12 cellular contexts compared by ENCODE assay signal in genomic region chr17:1030684-1031557, GRCh38. TPM values are rescaled to one million over a fixed set of nuclear protein-coding genes. Genes with fewer than 3 reads are reported as not detected.
DNase-seq lines count a peak whose midpoint lies in the region; ATAC-seq and TF ChIP-seq lines count a peak whose summit lies in the region.
"Had no signal": no experiment of that assay in that cellular context is flagged by ENCODE, and none has a peak within 500 bp of the region (broad histone marks: within the 10 kb centered on the region; RNA-seq: fewer than 3 reads in every experiment).

No MANE protein-coding gene starts in this region.

- H3K27me3 ChIP-seq in Panc1 (ENCODE audit: control insufficient read depth, insufficient read depth, low read length) (no peaks in the 10 kb centered on the region), mucosa of stomach (ENCODE audit: control insufficient read depth, insufficient read depth, low read length) (no peaks in the 10 kb centered on the region), tibial artery (no peaks in the 10 kb centered on the region)

- H3K4me3 ChIP-seq in Panc1 (ENCODE audit: low read depth in 2 of 2, low read length in 2 of 2), result no peak overlapping the region
- no peak overlapping the region for H3K4me3 ChIP-seq in fibroblast of mammary gland (ENCODE audit: control insufficient read depth, low read depth, low read length)
- no peak overlapping the region for H3K4me3 ChIP-seq in mucosa of stomach (ENCODE audit: low read length)
- peak overlapping the region; percentile 65 to 70 for H3K4me3 ChIP-seq in tibial artery
- H3K4me3 ChIP-seq: cardiac muscle cell had no signal

- peaks cover 4% of the 10 kb centered on the region for H3K4me1 ChIP-seq in Panc1 (ENCODE audit: control insufficient read depth, insufficient read depth, low read length)
- peaks cover 11% of the 10 kb centered on the region for H3K4me1 ChIP-seq in mucosa of stomach (ENCODE audit: control insufficient read depth, insufficient read depth, low read length)
- peaks cover 3 to 66% (median 55%) of the 10 kb centered on the region in 4 donors for H3K4me1 ChIP-seq in tibial artery

- H3K27ac ChIP-seq in Panc1 (ENCODE audit: low read length) (no peak overlapping the region), tibial artery (peak overlapping the region; percentile 75 to 82)
- H3K27ac ChIP-seq: cardiac muscle cell had no signal

- H3K9me3 ChIP-seq in Panc1 (ENCODE audit: control insufficient read depth, insufficient read depth, low read depth, low read length) (no peaks in the 10 kb centered on the region), mucosa of stomach (ENCODE audit: control insufficient read depth, low read length) (no peaks in the 10 kb centered on the region), tibial artery (no peaks in the 10 kb centered on the region)

- ATAC-seq in Panc1, result peak; percentile 37; the same call in 1 of the 2 replicates
- ATAC-seq: natural killer cell had no signal

- no peaks in the 10 kb centered on the region for H3K36me3 ChIP-seq in Panc1 (ENCODE audit: control insufficient read depth, insufficient read depth, low read length)
- H3K36me3 ChIP-seq in mucosa of stomach (ENCODE audit: control insufficient read depth, insufficient read depth, low read length), result no peaks in the 10 kb centered on the region
- peaks cover 0 to 38% (median 5%) of the 10 kb centered on the region in 3 donors for H3K36me3 ChIP-seq in tibial artery
- H3K36me3 ChIP-seq: cardiac muscle cell had no signal

- CTCF ChIA-PET in Panc1 (lab: Charles Lee), result no interaction called here

- peak overlapping the region; percentile 15 for H3K9ac ChIP-seq in mucosa of stomach (ENCODE audit: low read length)

- intact Hi-C loops in Panc1 (cut with micrococcal nuclease; ENCODE audit: unreplicated experiment), result no loop called here
- intact Hi-C loops in tibial artery (cut with DNase I; ENCODE audit: low total_unique reads), result no loop called here

- POLR2A ChIA-PET in Panc1 (lab: Charles Lee), result no interaction called here

- no peak for DNase-seq in Panc1 (ENCODE audit: low read depth, low spot score)
- peak; percentile 12 for DNase-seq in fibroblast of mammary gland (ENCODE audit: low read depth)
- DNase-seq in tibial artery, result peak; percentile 67 to 83
- DNase-seq in ecto neural progenitor cell (ENCODE audit: low spot score), result no peak
- DNase-seq in GM13977 (ENCODE audit: low spot score), result no peak
- no peak for DNase-seq in HPDE6-E6E7 (ENCODE audit: extremely low spot score)
- no peak for DNase-seq in activated CD8-positive, alpha-beta memory T cell treated with anti-CD3 and anti-CD28 coated beads, Interleukin-2, amount 50 U/mL, for 48 hours
- DNase-seq: natural killer cell, NCI-H1930, T1000 had no signal

- TF ChIP-seq CTCF in Panc1 (IDR thresholded peaks at IDR 0.05), result no peak
- TF ChIP-seq CTCF in fibroblast of mammary gland (conservative IDR thresholded peaks at IDR 0.05; ENCODE audit: control insufficient read depth, insufficient read depth, low read depth, low read length), result no peak
- TF ChIP-seq CTCF in tibial artery (IDR thresholded peaks at IDR 0.05), result no peak
- no peak for TF ChIP-seq CTCF in GM13977 (IDR thresholded peaks at IDR 0.05; ENCODE audit: extremely low read depth, insufficient read depth, missing control alignments)

- no TSS peak for BruUV-seq in Panc1 (replicated peaks; lab: Mats Ljungman, UMichigan)

- in situ Hi-C loops in Panc1 (cut with HindIII; ENCODE audit: low pct_unique_long_range_greater_than_20kb, low sequenced_read_pairs) (no loop called here), GM13977 (cut with MboI; ENCODE audit: low pct_unique_long_range_greater_than_20kb, low sequenced_read_pairs, unreplicated experiment) (no loop called here)

RNA-seq across cellular contexts. Expression of gene TIMM22, which starts 34.0 kb away (rescaled TPM):
- 10.2 TPM for total RNA-seq in Panc1 (2021; ENCODE audit: unreplicated experiment)
- polyA plus RNA-seq in Panc1 (2012; ENCODE audit: insufficient read length), result 10.7 TPM

RNA-seq across cellular contexts. Expression of gene NXN, which starts 51.3 kb away (rescaled TPM):
- 126 TPM for total RNA-seq in Panc1 (2021; ENCODE audit: unreplicated experiment)
- 134 TPM for polyA plus RNA-seq in Panc1 (2012; ENCODE audit: insufficient read length)

Comparison
In these comparisons a context has a peak if more than half of its experiments do, and no peak if none do; other contexts are left out.
1. DNase-seq: peak in fibroblast of mammary gland (single experiment) and tibial artery (2 of 2); none in Panc1 (single experiment), ecto neural progenitor cell (single experiment), GM13977 (single experiment), HPDE6-E6E7 (single experiment) and activated CD8-positive, alpha-beta memory T cell treated with anti-CD3 and anti-CD28 coated beads, Interleukin-2, amount 50 U/mL, for 48 hours (single experiment).
2. H3K4me3 ChIP-seq: peak in tibial artery (2 of 2); none in Panc1 (0 of 2), fibroblast of mammary gland (single experiment) and mucosa of stomach (single experiment).